In genomic region chr3:56802411-56802745, GRCh38 we compare ENCODE assay signal across 8 cellular contexts. TPM values are rescaled to one million over a fixed set of nuclear protein-coding genes. Genes with fewer than 3 reads are reported as not detected.
DNase-seq lines count a peak whose midpoint lies in the region; ATAC-seq, FAIRE-seq and TF ChIP-seq lines count a peak whose summit lies in the region.

No MANE protein-coding gene starts in this region.

- peak overlapping the region; percentile 70 for H3K4me3 Mint-ChIP-seq in GM23338

- no peak overlapping the region for H3K9ac ChIP-seq in SK-N-MC (ENCODE audit: insufficient read length)

- DNase-seq in GM23338 (ENCODE audit: low spot score) (no peak), SK-N-MC (ENCODE audit: low read depth, low spot score) (no peak), esophagus squamous epithelium (lab: John Stamatoyannopoulos, UW) (no peak), sigmoid colon (no peak), pancreas (no peak)
- no peak for DNase-seq in stimulated activated CD4-positive, alpha-beta T cell treated with anti-CD3 and anti-CD28 coated beads, Interleukin-15, amount 100 ng/mL, for 24 hours

- H3K36me3 ChIP-seq in GM23338 (ENCODE audit: insufficient read depth) (no peaks in the 10 kb centered on the region), SK-N-MC (ENCODE audit: insufficient read depth, low read length) (no peaks in the 10 kb centered on the region), esophagus squamous epithelium (no peaks in the 10 kb centered on the region), sigmoid colon (no peaks in the 10 kb centered on the region), pancreas (no peaks in the 10 kb centered on the region)

- no peaks in the 10 kb centered on the region for H3K36me3 Mint-ChIP-seq in GM23338 (ENCODE audit: low read depth)

- H3K9me2 ChIP-seq in GM23338 (ENCODE audit: insufficient read depth): no peaks in the 10 kb centered on the region

- no peak for TF ChIP-seq EP300 in sigmoid colon (IDR thresholded peaks at IDR 0.05)

- H3K9me3 ChIP-seq in SK-N-MC (ENCODE audit: low read depth, low read length) (no peaks in the 10 kb centered on the region), esophagus squamous epithelium (no peaks in the 10 kb centered on the region), sigmoid colon (no peaks in the 10 kb centered on the region), pancreas (no peaks in the 10 kb centered on the region)

- H3F3A ChIP-seq in GM23338 (replicated peaks; ENCODE audit: low read depth): no peaks in the 10 kb centered on the region

- peaks cover 6% of the 10 kb centered on the region; the same call in 1 of the 2 replicates for H3K4me1 ChIP-seq in GM23338 (ENCODE audit: insufficient read depth)
- peaks cover 24 to 77% (median 29%) of the 10 kb centered on the region in 3 donors for H3K4me1 ChIP-seq in esophagus squamous epithelium
- peaks cover 0 to 69% (median 55%) of the 10 kb centered on the region in 4 donors for H3K4me1 ChIP-seq in sigmoid colon
- peaks cover 0 to 21% (median 8%) of the 10 kb centered on the region in 3 donors for H3K4me1 ChIP-seq in pancreas

- ATAC-seq in GM23338 (no peak), HG03196 (IDR thresholded peaks at IDR 0.05; ENCODE audit: unreplicated experiment) (no peak), HG03025 (IDR thresholded peaks at IDR 0.05; ENCODE audit: low FRiP score, unreplicated experiment) (no peak), pancreas (no peak)

- no peaks in the 10 kb centered on the region for H3K79me2 ChIP-seq in GM23338 (replicated peaks; ENCODE audit: insufficient read depth)

- no peak overlapping the region for H3K27ac ChIP-seq in GM23338 (ENCODE audit: low read depth)
- H3K27ac ChIP-seq in SK-N-MC: no peak overlapping the region
- H3K27ac ChIP-seq in esophagus squamous epithelium: peak overlapping the region in 2 of 4 donors; percentile 83 to 90
- peak overlapping the region; percentile 64 to 78 (median 69) for H3K27ac ChIP-seq in sigmoid colon
- peak overlapping the region in 1 of 4 donors; percentile 80 for H3K27ac ChIP-seq in pancreas

- intact Hi-C loops in esophagus squamous epithelium (cut with DNase I): loop anchor here (5.0 kb wide), 1 partner anchor 190 kb away; no protein-coding TSS in a partner anchor
- intact Hi-C loops in sigmoid colon (cut with DNase I): loop anchor here (5.0 kb wide), 1 partner anchor 125 kb away; no protein-coding TSS in a partner anchor
- intact Hi-C loops in pancreas (cut with DNase I): loop anchor here in 1 of 3 donors (10.0 kb wide), 1 partner anchor 98 kb away; no protein-coding TSS in a partner anchor

- no peak for FAIRE-seq in pancreas (lab: Jason Lieb, UNC)

- no peak overlapping the region for H2AFZ ChIP-seq in GM23338

- TF ChIP-seq POLR2A in esophagus squamous epithelium (IDR thresholded peaks at IDR 0.05) (no peak), sigmoid colon (IDR thresholded peaks at IDR 0.05) (no peak)

- H3K27ac Mint-ChIP-seq in GM23338: no peak overlapping the region

- TF ChIP-seq CTCF in GM23338 (conservative IDR thresholded peaks at IDR 0.05; ENCODE audit: low read depth in 2 of 2): no peak
- peak in 1 of 6 experiments; percentile 6 for TF ChIP-seq CTCF in esophagus squamous epithelium (IDR thresholded peaks at IDR 0.05)
- no peak for TF ChIP-seq CTCF in sigmoid colon (IDR thresholded peaks at IDR 0.05)
- TF ChIP-seq CTCF in pancreas (IDR thresholded peaks at IDR 0.05): no peak

- 0 out of 2 replicates have a peak overlapping the region, but pooled peaks have one; percentile 22 for H3K4me2 ChIP-seq in GM23338

- H3K4me3 ChIP-seq in GM23338 (no peak overlapping the region), SK-N-MC (peak overlapping the region; percentile 80), esophagus squamous epithelium (peak overlapping the region; percentile 49 to 94 (median 80)), sigmoid colon (peak overlapping the region in 3 of 4 donors; percentile 65 to 72 (median 71)), pancreas (peak overlapping the region in 2 of 4 donors; percentile 83 to 87)

- WGBS in esophagus squamous epithelium, 2 donors: 44 to 49% methylated on average over 7 of the region's 7 CpGs
- 20 to 44% methylated on average over 7 of the region's 7 CpGs for WGBS in sigmoid colon, 2 donors
- 19 to 27% methylated on average over 7 of the region's 7 CpGs for WGBS in pancreas, 2 donors

- peaks cover 10% of the 10 kb centered on the region; the same call in 1 of the 2 replicates for H3K27me3 ChIP-seq in GM23338 (ENCODE audit: insufficient read depth)
- no peaks in the 10 kb centered on the region for H3K27me3 ChIP-seq in esophagus squamous epithelium
- H3K27me3 ChIP-seq in sigmoid colon: no peaks in the 10 kb centered on the region
- no peaks in the 10 kb centered on the region for H3K27me3 ChIP-seq in pancreas

- H3K4me1 Mint-ChIP-seq in GM23338: peaks cover 18% of the 10 kb centered on the region

- H3K9me3 Mint-ChIP-seq in GM23338: no peaks in the 10 kb centered on the region

- no peaks in the 10 kb centered on the region; the same call in 1 of the 2 replicates for H4K20me1 ChIP-seq in GM23338 (replicated peaks; ENCODE audit: insufficient read depth)

- H3K27me3 Mint-ChIP-seq in GM23338 (ENCODE audit: insufficient read depth, low read depth, poor library complexity): peaks cover 8% of the 10 kb centered on the region

TF ChIP-seq in GM23338, 12 proteins besides CTCF, POLR2A, EP300 and RAD21:
- TF ChIP-seq ZNF462 (CRISPR knock-in tag; IDR thresholded peaks at IDR 0.05) (no peak), ZNF331 (CRISPR knock-in tag; IDR thresholded peaks at IDR 0.05; ENCODE audit: low read depth) (no peak), STAT1 (IDR thresholded peaks at IDR 0.05; ENCODE audit: unreplicated experiment) (no peak), JUNB (IDR thresholded peaks at IDR 0.05; ENCODE audit: unreplicated experiment) (no peak), ZNF114 (CRISPR knock-in tag; IDR thresholded peaks at IDR 0.05) (no peak)
TF ChIP-seq in GM23338: peak in this region for 0.

RNA-seq across cellular contexts. Expression of gene ARHGEF3, which starts 0.6 kb away (rescaled TPM):
- total RNA-seq in GM23338 (2014; rRNA removed; shearing (Covaris generic)): 5.0 and 8.0 TPM in 2 replicates
- 2.7 and 5.1 TPM in 2 replicates for polyA plus RNA-seq in GM23338 (2016; fragmentation: Nextera tagmentation; extraction: Ambion mirVana)
- total RNA-seq in esophagus squamous epithelium: 10 to 100 TPM; 20.6 to 26.3 (median 24.7) TPM
- 10 to 100 TPM; 20.3 to 34.2 (median 24.5) TPM for total RNA-seq in sigmoid colon
- polyA plus RNA-seq in sigmoid colon: 10 to 100 TPM in 1 of 3 donors, 1 to 10 TPM in 2; 5.3 to 17.9 (median 7.8) TPM
- 10 to 100 TPM; 12.6 to 36.5 (median 26.8) TPM for total RNA-seq in pancreas
- polyA plus RNA-seq in pancreas: 10 to 100 TPM; 11.4 to 11.8 TPM

Comparison
In these comparisons a context has a peak if more than half of its experiments do, and no peak if none do; other contexts are left out.
1. H3K27ac ChIP-seq: peak in sigmoid colon (4 of 4); none in GM23338 (single experiment) and SK-N-MC (single experiment).